ENCODE assay signal across 8 cellular contexts in genomic region chr2:23385351-23385747, GRCh38. TPM values are rescaled to one million over a fixed set of nuclear protein-coding genes. Genes with fewer than 3 reads are reported as not detected.
DNase-seq lines count a peak whose midpoint lies in the region; ATAC-seq and TF ChIP-seq lines count a peak whose summit lies in the region.

No MANE protein-coding gene starts in this region.

- H3K27me3 ChIP-seq in breast epithelium: peaks cover 4 to 13% of the 10 kb centered on the region in 2 donors

- intact Hi-C loops in breast epithelium (cut with DNase I; ENCODE audit: low total_unique reads): no loop called here

- no peaks in the 10 kb centered on the region for H3K9me3 ChIP-seq in breast epithelium

- no peaks in the 10 kb centered on the region for H3K4me1 ChIP-seq in breast epithelium

- H3K36me3 ChIP-seq in breast epithelium: no peaks in the 10 kb centered on the region

- peak overlapping the region; percentile 76 to 79 for H3K27ac ChIP-seq in breast epithelium

- no peak for TF ChIP-seq POLR2A in breast epithelium (IDR thresholded peaks at IDR 0.05)

- no peak for TF ChIP-seq CTCF in breast epithelium (IDR thresholded peaks at IDR 0.05)

- peak; percentile 21 for DNase-seq in stimulated activated CD4-positive, alpha-beta T cell treated with anti-CD3 and anti-CD28 coated beads, Interleukin-12 subunit alpha, Interleukin-12 subunit beta, amount 100 ng/mL, for 4 hours
- DNase-seq in stimulated activated CD4-positive, alpha-beta T cell treated with anti-CD3 and anti-CD28 coated beads, Interleukin-1b, Interleukin-23, amount 100 ng/mL, for 48 hours: no peak
- DNase-seq in NCI-H2171 (lab: John Stamatoyannopoulos, UW) (peak; percentile 32), breast epithelium (ENCODE audit: low spot score in 2 of 2) (no peak), kidney tubule cell (ENCODE audit: low spot score) (peak; percentile 62), DMS114 treated with DMSO at 0.1 percent for 48 hours (lab: John Stamatoyannopoulos, UW; ENCODE audit: unreplicated experiment) (no peak)
- DNase-seq in stimulated activated naive CD8-positive, alpha-beta T cell treated with anti-CD3 and anti-CD28 coated beads, Interleukin-15, Interleukin-2, amounts not matched to agents 100 U/mL and 50 U/mL, for 24 hours: peak; percentile 32

- peak overlapping the region; percentile 73 to 74 (median 73) for H3K4me3 ChIP-seq in breast epithelium

- ATAC-seq in HG02623 (IDR thresholded peaks at IDR 0.05; ENCODE audit: unreplicated experiment): peak; percentile 29
- peak; percentile 4 for ATAC-seq in stimulated activated naive CD8-positive, alpha-beta T cell treated with anti-CD3 and anti-CD28 coated beads, Interleukin-15, Interleukin-2, amounts not matched to agents 100 U/mL and 50 U/mL, for 24 hours

RNA-seq across cellular contexts. Expression of gene KLHL29, which starts 0.4 kb away (rescaled TPM):
- 10 to 100 TPM in 2 of 3 donors, 1 to 10 TPM in 1; 4.5 to 20.9 (median 14.7) TPM for total RNA-seq in breast epithelium

Comparison
In these comparisons a context has a peak if more than half of its experiments do, and no peak if none do; other contexts are left out.
1. DNase-seq: peak in stimulated activated CD4-positive, alpha-beta T cell treated with anti-CD3 and anti-CD28 coated beads, Interleukin-12 subunit alpha, Interleukin-12 subunit beta, amount 100 ng/mL, for 4 hours (single experiment), NCI-H2171 (single experiment), kidney tubule cell (single experiment) and stimulated activated naive CD8-positive, alpha-beta T cell treated with anti-CD3 and anti-CD28 coated beads, Interleukin-15, Interleukin-2, amounts not matched to agents 100 U/mL and 50 U/mL, for 24 hours (single experiment); none in stimulated activated CD4-positive, alpha-beta T cell treated with anti-CD3 and anti-CD28 coated beads, Interleukin-1b, Interleukin-23, amount 100 ng/mL, for 48 hours (single experiment), breast epithelium (0 of 2) and DMS114 treated with DMSO at 0.1 percent for 48 hours (single experiment).